8 cellular contexts compared by ENCODE assay signal in the genomic region with DNA sequence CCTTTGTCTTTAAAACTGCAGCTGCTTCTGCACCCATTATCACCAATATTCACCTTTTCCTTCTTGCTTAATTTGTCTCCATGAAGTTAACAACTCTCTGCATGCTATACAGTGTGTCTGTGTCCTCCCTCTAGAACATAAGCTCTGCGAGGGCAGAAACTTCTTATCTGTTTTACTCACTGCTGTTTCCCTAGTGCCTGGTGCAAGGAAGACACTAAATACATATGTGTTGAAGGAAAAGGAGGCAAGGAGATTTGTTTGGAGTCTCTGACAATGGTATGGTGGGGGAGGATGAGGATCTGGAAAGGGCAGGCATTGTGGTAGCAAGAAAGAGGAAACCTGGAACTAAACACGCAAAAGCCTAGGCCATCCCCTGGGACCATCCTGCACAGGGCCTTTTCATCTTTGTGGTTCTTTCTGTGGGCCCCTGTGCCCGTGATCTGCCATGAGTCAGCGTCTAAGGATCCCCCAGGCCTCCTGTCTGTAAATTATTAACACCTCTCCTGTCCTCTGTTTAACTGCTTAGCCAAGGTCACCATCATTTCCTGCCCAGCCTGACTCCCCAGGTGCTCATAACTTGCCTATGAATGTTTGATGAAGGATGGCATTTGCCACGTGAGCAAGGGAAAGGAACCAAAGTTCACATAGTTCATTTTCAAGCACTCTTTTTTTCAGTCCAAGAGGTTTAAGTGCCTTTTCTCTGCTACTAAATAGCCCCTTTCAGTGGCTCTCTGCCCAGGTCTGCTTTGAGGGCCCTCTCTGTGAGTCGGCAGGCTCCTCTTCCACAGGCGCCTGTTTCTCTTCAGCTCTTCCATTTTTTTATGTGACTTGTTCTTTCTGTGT.
DNase-seq lines count a peak whose midpoint lies in the region; ATAC-seq lines count a peak whose summit lies in the region.

No MANE protein-coding gene starts in this region.

- peak; percentile 86 for ATAC-seq in HG03342 (IDR thresholded peaks at IDR 0.05; ENCODE audit: unreplicated experiment)

- DNase-seq in NCI-H510A treated with DMSO at 0.1 percent for 48 hours (lab: John Stamatoyannopoulos, UW): peak; percentile 30
- DNase-seq in NCI-H510A (lab: John Stamatoyannopoulos, UW): no peak
- peak; percentile 44 for DNase-seq in amniotic epithelial cell (ENCODE audit: low read depth)
- DNase-seq in retina: peak; percentile 8
- DNase-seq in activated naive CD4-positive, alpha-beta T cell (lab: John Stamatoyannopoulos, UW): no peak
- no peak for DNase-seq in putamen (ENCODE audit: low spot score)
- DNase-seq in OCI-M2 (lab: John Stamatoyannopoulos, UW; ENCODE audit: unreplicated experiment): no peak

Comparison
In these comparisons a context has a peak if more than half of its experiments do, and no peak if none do; other contexts are left out.
1. DNase-seq: peak in NCI-H510A treated with DMSO at 0.1 percent for 48 hours (single experiment), amniotic epithelial cell (single experiment) and retina (single experiment); none in NCI-H510A (single experiment), activated naive CD4-positive, alpha-beta T cell (0 of 4), putamen (single experiment) and OCI-M2 (single experiment).